ENCODE assay signal across 8 cellular contexts in genomic region chr4:120977435-120977997, GRCh38. TPM values are rescaled to one million over a fixed set of nuclear protein-coding genes. Genes with fewer than 3 reads are reported as not detected.
DNase-seq lines count a peak whose midpoint lies in the region; ATAC-seq and TF ChIP-seq lines count a peak whose summit lies in the region.

No MANE protein-coding gene starts in this region.

- no peaks in the 10 kb centered on the region for H3K27me3 ChIP-seq in RWPE2 (ENCODE audit: insufficient read depth, poor library complexity, severe bottlenecking)

- ATAC-seq in GM18909 (IDR thresholded peaks at IDR 0.05; ENCODE audit: poor library complexity, unreplicated experiment) (peak; percentile 93), HG03139 (IDR thresholded peaks at IDR 0.05; ENCODE audit: unreplicated experiment) (peak; percentile 84), RWPE2 (ENCODE audit: low read depth) (peak; percentile 82)
- peak; percentile 68 for ATAC-seq in stimulated activated naive CD8-positive, alpha-beta T cell treated with anti-CD3 and anti-CD28 coated beads, Interleukin-15, Interleukin-2, amounts not matched to agents 100 U/mL and 50 U/mL, for 24 hours

- DNase-seq in Caki2 (ENCODE audit: low read depth) = peak; percentile 16
- no peak for DNase-seq in RWPE2 (ENCODE audit: low spot score)
- DNase-seq in fibroblast of pulmonary artery (ENCODE audit: low read depth) = peak; percentile 76
- DNase-seq in stimulated activated naive CD8-positive, alpha-beta T cell treated with anti-CD3 and anti-CD28 coated beads, Interleukin-15, Interleukin-2, amounts not matched to agents 100 U/mL and 50 U/mL, for 24 hours = no peak
- DNase-seq in amygdala (lab: John Stamatoyannopoulos, UW) = no peak
- no peak for DNase-seq in NK-92 (lab: John Stamatoyannopoulos, UW; ENCODE audit: unreplicated experiment)

- H3K36me3 ChIP-seq in RWPE2 (ENCODE audit: low read depth) = no peaks in the 10 kb centered on the region

- in situ Hi-C loops in Caki2 (cut with HindIII; ENCODE audit: low pct_unique_long_range_greater_than_20kb, low sequenced_read_pairs) = no loop called here

- TF ChIP-seq CTCF in RWPE2 (IDR thresholded peaks at IDR 0.05; ENCODE audit: poor library complexity, severe bottlenecking) (peak; percentile 58), fibroblast of pulmonary artery (IDR thresholded peaks at IDR 0.05; ENCODE audit: low read length, missing control alignments) (peak; percentile 86)

- H3K27ac ChIP-seq in RWPE2 (ENCODE audit: poor library complexity, severe bottlenecking) = no peak overlapping the region

- H3K4me3 ChIP-seq in RWPE2 (ENCODE audit: severe bottlenecking) (no peak overlapping the region), fibroblast of pulmonary artery (replicated peaks; ENCODE audit: low read depth, low read length) (no peak overlapping the region)

- no peaks in the 10 kb centered on the region for H3K4me1 ChIP-seq in RWPE2 (ENCODE audit: insufficient read depth, poor library complexity, severe bottlenecking)

- H3K9me3 ChIP-seq in RWPE2 (ENCODE audit: severe bottlenecking) = no peaks in the 10 kb centered on the region

RNA-seq across cellular contexts. Expression of gene PRDM5, which starts 55.0 kb away (rescaled TPM):
- 4.1 and 4.7 TPM in 2 replicates for total RNA-seq in Caki2 (2014; rRNA removed; shearing (Covaris generic); ENCODE audit: low replicate concordance)

Comparison
In these comparisons a context has a peak if more than half of its experiments do, and no peak if none do; other contexts are left out.
1. DNase-seq: peak in Caki2 (single experiment) and fibroblast of pulmonary artery (single experiment); none in RWPE2 (single experiment), stimulated activated naive CD8-positive, alpha-beta T cell treated with anti-CD3 and anti-CD28 coated beads, Interleukin-15, Interleukin-2, amounts not matched to agents 100 U/mL and 50 U/mL, for 24 hours (single experiment), amygdala (0 of 56) and NK-92 (single experiment).
2. Peak in every context shown above with its lines, with median percentiles within 50 percentile points of each other: ATAC-seq.